Comparison of ENCODE assay signal across 1 cellular context in genomic region chr2:100945930-100946607, GRCh38.
TF ChIP-seq lines count a peak whose summit lies in the region.

No MANE protein-coding gene starts in this region.

TF ChIP-seq in IMR-90, 13 proteins besides CTCF, POLR2A, EP300 and RAD21 (continued from another document):
- TF ChIP-seq ELK1 (IDR thresholded peaks at IDR 0.05; ENCODE audit: borderline replicate concordance, low read depth, low read length) (no peak), CHD1 (IDR thresholded peaks at IDR 0.05; ENCODE audit: low read depth, low read length) (no peak), SMC3 (IDR thresholded peaks at IDR 0.05; ENCODE audit: low read depth, low read length) (no peak)
